Comparison of ENCODE assay signal across 14 cellular contexts in the genomic region with DNA sequence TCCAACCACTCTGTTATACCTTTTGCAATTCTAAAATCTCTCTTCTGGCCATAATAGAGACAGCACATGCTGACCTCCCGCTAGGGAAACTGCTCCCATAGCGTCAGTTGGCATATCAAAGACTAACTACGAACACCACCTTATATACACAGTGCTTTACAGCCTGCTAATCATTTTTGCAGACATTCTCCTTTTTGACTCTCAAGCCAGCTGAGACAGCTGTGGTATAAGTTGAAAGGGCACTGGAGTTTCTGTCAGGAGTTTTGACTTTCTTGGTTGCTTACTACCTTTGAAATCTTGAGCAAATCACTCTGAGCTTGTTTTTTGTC.
A peak's percentile ranks its signal among the peaks of the same experiment; 100 is the strongest.
DNase-seq lines count a peak whose midpoint lies in the region; ATAC-seq and TF ChIP-seq lines count a peak whose summit lies in the region.
"Had no signal": no experiment of that assay in that cellular context is flagged by ENCODE, and none has a peak within 500 bp of the region (broad histone marks: within the 10 kb centered on the region; RNA-seq: fewer than 3 reads in every experiment).

No MANE protein-coding gene starts in this region.

- CTCF ChIA-PET in activated B cell treated with CpG ODN at 0.5 μM for 24 hours (lab: Charles Lee) = no interaction called here

- H3K27me3 Mint-ChIP-seq in activated B cell treated with CpG ODN at 0.5 μM for 24 hours = peaks cover 4% of the 10 kb centered on the region

- H3K27ac Mint-ChIP-seq in activated B cell treated with CpG ODN at 0.5 μM for 24 hours = peak overlapping the region; percentile 65

- POLR2A ChIA-PET in activated B cell treated with CpG ODN at 0.5 μM for 24 hours (lab: Charles Lee) = interaction anchor here (1.0 kb wide), 1 partner anchor 33 kb away, joined by 3 read pairs; no protein-coding TSS in a partner anchor

- H3K4me1 Mint-ChIP-seq in activated B cell treated with CpG ODN at 0.5 μM for 24 hours = peaks cover 28% of the 10 kb centered on the region

- peak; percentile 44 for ATAC-seq in GM18517 (IDR thresholded peaks at IDR 0.05; ENCODE audit: unreplicated experiment)
- peak; percentile 19 for ATAC-seq in GM19467 (IDR thresholded peaks at IDR 0.05; ENCODE audit: unreplicated experiment)
- ATAC-seq in HG03135 (IDR thresholded peaks at IDR 0.05; ENCODE audit: unreplicated experiment) = peak; percentile 13
- ATAC-seq in activated B cell treated with CpG ODN at 0.5 μM for 24 hours (ENCODE audit: low read depth) = no peak

- intact Hi-C loops in activated B cell treated with CpG ODN at 0.5 μM for 24 hours (cut with micrococcal nuclease) = loop anchor here (2.0 to 5.0 kb wide), 3 partner anchors 84 to 176 kb away; a partner anchor contains a TSS

- H3K4me3 ChIP-seq in foreskin fibroblast (ENCODE audit: low read depth in 1 of 2, low read length in 2 of 2) = no peak overlapping the region
- H3K4me3 ChIP-seq: coronary artery, esophagus muscularis mucosa had no signal

- H3K9me3 Mint-ChIP-seq in activated B cell treated with CpG ODN at 0.5 μM for 24 hours = no peaks in the 10 kb centered on the region

- H3K4me3 Mint-ChIP-seq in activated B cell treated with CpG ODN at 0.5 μM for 24 hours = peak overlapping the region; percentile 1

- no peaks in the 10 kb centered on the region for H3K36me3 Mint-ChIP-seq in activated B cell treated with CpG ODN at 0.5 μM for 24 hours (ENCODE audit: low read depth)
- H3K36me3 Mint-ChIP-seq: CD4-positive, CD25-positive, alpha-beta regulatory T cell had no signal

- TF ChIP-seq CTCF in activated B cell treated with CpG ODN at 0.5 μM for 24 hours (IDR thresholded peaks at IDR 0.05) (no peak), foreskin fibroblast (IDR thresholded peaks at IDR 0.05; ENCODE audit: low read depth, low read length) (no peak)

- DNase-seq in activated B cell treated with CpG ODN at 0.5 μM for 24 hours = no peak
- no peak for DNase-seq in foreskin fibroblast
- DNase-seq in NCI-H2227 treated with DMSO at 0.1 percent for 48 hours (lab: John Stamatoyannopoulos, UW) = no peak
- no peak for DNase-seq in islet precursor cell
- DNase-seq: amniotic stem cell, hypothalamus, NCI-H1092, NCI-H446 treated with DMSO at 0.1 percent for 48 hours had no signal
